In the genomic region with DNA sequence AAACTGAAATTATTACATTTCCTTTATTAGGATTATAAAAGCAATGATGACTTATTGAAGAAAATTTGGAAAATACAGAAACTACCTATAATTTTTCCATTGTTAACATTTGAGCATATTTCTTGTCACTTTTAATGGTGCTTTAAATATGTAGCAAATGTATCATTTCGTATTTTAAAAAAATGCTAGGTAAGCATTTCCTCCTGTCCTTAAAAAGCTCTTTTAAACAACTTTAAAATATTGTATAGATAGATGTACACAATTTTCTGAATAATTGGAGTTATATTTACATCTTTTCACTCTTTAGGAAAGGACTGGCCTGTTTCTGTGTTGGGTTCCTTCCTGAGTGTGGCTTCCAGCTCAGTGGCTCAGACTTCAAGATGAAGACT, we compare ENCODE assay signal across 17 cellular contexts. TPM values are rescaled to one million over a fixed set of nuclear protein-coding genes. Genes with fewer than 3 reads are reported as not detected.
DNase-seq lines count a peak whose midpoint lies in the region; ATAC-seq and TF ChIP-seq lines count a peak whose summit lies in the region.
"Had no signal": no experiment of that assay in that cellular context is flagged by ENCODE, and none has a peak within 500 bp of the region (broad histone marks: within the 10 kb centered on the region; RNA-seq: fewer than 3 reads in every experiment).

No MANE protein-coding gene starts in this region.

- peaks cover 47% of the 10 kb centered on the region for H3K36me3 ChIP-seq in BLaER1
- peaks cover 3% of the 10 kb centered on the region for H3K36me3 ChIP-seq in CD4-positive, alpha-beta memory T cell (ENCODE audit: insufficient read depth, low read length)
- H3K36me3 ChIP-seq in left lung: no peaks in the 10 kb centered on the region
- H3K36me3 ChIP-seq: tibial artery had no signal

- intact Hi-C loops in CD4-positive, alpha-beta memory T cell (cut with micrococcal nuclease): loop anchor here (1.0 kb wide), 1 partner anchor 12 kb away; no protein-coding TSS in a partner anchor
- intact Hi-C loops in left lung (cut with DNase I): no loop called here
- intact Hi-C loops in posterior vena cava (cut with DNase I): no loop called here

- POLR2A ChIA-PET in CD4-positive, alpha-beta memory T cell (lab: Charles Lee; ENCODE audit: partially characterized antibody): interaction anchor here (1.0 to 2.5 kb wide), 5 partner anchors 12 to 96 kb away, joined by 3 to 11 read pairs (median 8); a partner anchor contains a TSS
- POLR2A ChIA-PET in T-cell (lab: Charles Lee): no interaction called here

- H3K27me3 ChIP-seq in BLaER1 (no peaks in the 10 kb centered on the region), left lung (no peaks in the 10 kb centered on the region)
- no peaks in the 10 kb centered on the region for H3K27me3 ChIP-seq in CD4-positive, alpha-beta memory T cell (ENCODE audit: insufficient read depth, low read length)
- H3K27me3 ChIP-seq: spleen, tibial artery had no signal

- H3K9me3 Mint-ChIP-seq in CD4-positive, alpha-beta memory T cell: no peaks in the 10 kb centered on the region
- H3K9me3 Mint-ChIP-seq in T-cell: no peaks in the 10 kb centered on the region
- H3K9me3 Mint-ChIP-seq in effector memory CD8-positive, alpha-beta T cell: no peaks in the 10 kb centered on the region
- H3K9me3 Mint-ChIP-seq: memory B cell, nephron progenitor cell had no signal

- H3K4me2 ChIP-seq in BLaER1: peak overlapping the region; percentile 88

- peak in 1 of 4 experiments; percentile 6 for ATAC-seq in T-cell (replicated peaks in 1 of 4)
- ATAC-seq in effector memory CD8-positive, alpha-beta T cell (replicated peaks): no peak
- ATAC-seq in GM18858 (IDR thresholded peaks at IDR 0.05; ENCODE audit: unreplicated experiment): no peak
- ATAC-seq in left lung: no peak

- H3K27ac ChIP-seq in BLaER1: peak overlapping the region; percentile 68
- no peak overlapping the region for H3K27ac ChIP-seq in CD4-positive, alpha-beta memory T cell (ENCODE audit: low read depth, low read length)
- no peak overlapping the region for H3K27ac ChIP-seq in left lung
- H3K27ac ChIP-seq: tibial artery had no signal

- peaks cover 65 to 97% (median 85%) of the 10 kb centered on the region in 4 donors for H3K4me1 Mint-ChIP-seq in CD4-positive, alpha-beta memory T cell
- peaks cover 94 to 97% (median 95%) of the 10 kb centered on the region in 3 donors for H3K4me1 Mint-ChIP-seq in T-cell
- peaks cover 73 to 83% of the 10 kb centered on the region in 2 donors for H3K4me1 Mint-ChIP-seq in effector memory CD8-positive, alpha-beta T cell (ENCODE audit: low read depth in 2 of 2)

- peaks cover 100% of the 10 kb centered on the region for H4K20me1 ChIP-seq in BLaER1

- TF ChIP-seq CTCF in left lung (IDR thresholded peaks at IDR 0.05): no peak

- H3K36me3 Mint-ChIP-seq in CD4-positive, alpha-beta memory T cell: peaks cover 9 to 31% of the 10 kb centered on the region in 2 donors
- peaks cover 13% of the 10 kb centered on the region for H3K36me3 Mint-ChIP-seq in T-cell
- peaks cover 14% of the 10 kb centered on the region for H3K36me3 Mint-ChIP-seq in effector memory CD8-positive, alpha-beta T cell (ENCODE audit: insufficient read depth)

- H3K27me3 Mint-ChIP-seq in CD4-positive, alpha-beta memory T cell: no peaks in the 10 kb centered on the region
- H3K27me3 Mint-ChIP-seq in T-cell: no peaks in the 10 kb centered on the region
- no peaks in the 10 kb centered on the region for H3K27me3 Mint-ChIP-seq in effector memory CD8-positive, alpha-beta T cell
- H3K27me3 Mint-ChIP-seq: memory B cell had no signal

- H3K4me3 Mint-ChIP-seq in CD4-positive, alpha-beta memory T cell: peak overlapping the region in 6 of 8 donors; percentile 53 to 80 (median 68)
- H3K4me3 Mint-ChIP-seq in T-cell: peak overlapping the region; percentile 18 to 73 (median 42)
- H3K4me3 Mint-ChIP-seq in effector memory CD8-positive, alpha-beta T cell: peak overlapping the region in 1 of 2 donors; percentile 54
- H3K4me3 Mint-ChIP-seq: nephron progenitor cell had no signal

- peak overlapping the region in 5 of 7 donors; percentile 69 to 89 (median 81) for H3K27ac Mint-ChIP-seq in CD4-positive, alpha-beta memory T cell
- peak overlapping the region; percentile 74 to 77 for H3K27ac Mint-ChIP-seq in T-cell
- peak overlapping the region; percentile 76 to 89 for H3K27ac Mint-ChIP-seq in effector memory CD8-positive, alpha-beta T cell
- H3K27ac Mint-ChIP-seq: nephron progenitor cell had no signal

- DNase-seq in CD4-positive, alpha-beta memory T cell: no peak
- DNase-seq in T-cell (no peak), left lung (no peak), posterior vena cava (ENCODE audit: low spot score) (no peak)
- no peak for DNase-seq in effector memory CD8-positive, alpha-beta T cell
- DNase-seq: activated CD8-positive, alpha-beta memory T cell treated with anti-CD3 and anti-CD28 coated beads, Interleukin-2, amount 50 U/mL, for 4 hours; C1 segment of cervical spinal cord; DMS79 treated with DMSO at 0.1 percent for 48 hours; NCI-H774; nephron progenitor cell; SW 1271 had no signal

- H3K4me1 ChIP-seq in BLaER1 (peaks cover 100% of the 10 kb centered on the region), left lung (peaks cover 20 to 52% of the 10 kb centered on the region in 2 donors)
- H3K4me1 ChIP-seq in CD4-positive, alpha-beta memory T cell (ENCODE audit: insufficient read depth, low read length): peaks cover 71% of the 10 kb centered on the region

- CTCF ChIA-PET in CD4-positive, alpha-beta memory T cell (lab: Charles Lee; ENCODE audit: partially characterized antibody): interaction anchor here (1.0 to 7.1 kb wide), 5 partner anchors 12 to 96 kb away, joined by 3 to 38 read pairs (median 5); a partner anchor contains a TSS
- CTCF ChIA-PET in T-cell (lab: Charles Lee): interaction anchor here (1.9 to 2.4 kb wide), 2 partner anchors 16 to 17 kb away, joined by 4 to 5 read pairs; no protein-coding TSS in a partner anchor

- H3K9me3 ChIP-seq in BLaER1: no peaks in the 10 kb centered on the region
- H3K9me3 ChIP-seq in CD4-positive, alpha-beta memory T cell (ENCODE audit: control insufficient read depth in 1 of 2, low read length in 2 of 2): no peaks in the 10 kb centered on the region
- no peaks in the 10 kb centered on the region for H3K9me3 ChIP-seq in left lung
- H3K9me3 ChIP-seq: HAP-1, spleen, tibial artery had no signal

- H3K4me3 ChIP-seq in BLaER1 (no peak overlapping the region), left lung (no peak overlapping the region)
- no peak overlapping the region for H3K4me3 ChIP-seq in CD4-positive, alpha-beta memory T cell (ENCODE audit: low read length in 2 of 2)
- H3K4me3 ChIP-seq: HAP-1, spleen, tibial artery had no signal

- no peak overlapping the region for H3K9ac ChIP-seq in BLaER1

RNA-seq across cellular contexts. Expression of a gene that starts 15.6 kb away (rescaled TPM):
- 10 to 100 TPM; 44.9 to 49.1 TPM for total RNA-seq in CD4-positive, alpha-beta memory T cell
- 1 to 10 TPM in 1 of 2 donors, under 1 TPM in 1; 0.55 to 1.8 TPM for polyA plus RNA-seq in CD4-positive, alpha-beta memory T cell
- total RNA-seq in T-cell: 10 to 100 TPM; 42.7 to 62.9 (median 45.6) TPM
- total RNA-seq in left lung: 10 to 100 TPM; 17.1 to 23.3 TPM
- total RNA-seq in posterior vena cava: 10 to 100 TPM; 20.8 to 24.3 TPM
